Comparison of ENCODE assay signal across 10 cellular contexts in genomic region chr5:16178745-16179372, GRCh38. TPM values are rescaled to one million over a fixed set of nuclear protein-coding genes. Genes with fewer than 3 reads are reported as not detected.
DNase-seq lines count a peak whose midpoint lies in the region; ATAC-seq and TF ChIP-seq lines count a peak whose summit lies in the region.
"Had no signal": no experiment of that assay in that cellular context is flagged by ENCODE, and none has a peak within 500 bp of the region (broad histone marks: within the 10 kb centered on the region; RNA-seq: fewer than 3 reads in every experiment).

No MANE protein-coding gene starts in this region.

- H4K20me1 ChIP-seq in OCI-LY7 (ENCODE audit: insufficient read depth, low read length): no peaks in the 10 kb centered on the region
- H4K20me1 ChIP-seq in hepatocyte (ENCODE audit: insufficient read depth, poor library complexity, severe bottlenecking): no peaks in the 10 kb centered on the region

- H3K9me3 ChIP-seq in OCI-LY7 (ENCODE audit: low read length) (no peaks in the 10 kb centered on the region), hepatocyte (ENCODE audit: low read depth) (no peaks in the 10 kb centered on the region)

- H3K27me3 ChIP-seq in hepatocyte: peaks cover 64% of the 10 kb centered on the region

- in situ Hi-C loops in astrocyte of the cerebellum (cut with HindIII; ENCODE audit: low sequenced_read_pairs): no loop called here

- CTCF ChIA-PET in OCI-LY7 (lab: Charles Lee; ENCODE audit: unreplicated experiment): no interaction called here

- H3K36me3 ChIP-seq in OCI-LY7 (ENCODE audit: insufficient read depth, low read length): no peaks in the 10 kb centered on the region
- no peaks in the 10 kb centered on the region for H3K36me3 ChIP-seq in hepatocyte (replicated peaks; ENCODE audit: insufficient read depth, low read depth)

- BruUV-seq in OCI-LY7 (replicated peaks; lab: Mats Ljungman, UMichigan): no TSS peak

- H3K4me3 ChIP-seq in OCI-LY7 (ENCODE audit: low read depth, low read length, poor library complexity, severe bottlenecking) (no peak overlapping the region), astrocyte of the cerebellum (ENCODE audit: low read depth, low read length) (peak overlapping the region; percentile 15), hepatocyte (no peak overlapping the region)

- DNase-seq in NCI-H524 (lab: John Stamatoyannopoulos, UW): peak; percentile 57 to 59
- no peak for DNase-seq in NCI-H524 treated with DMSO at 0.1 percent for 48 hours (lab: John Stamatoyannopoulos, UW)
- DNase-seq in OCI-LY7 (ENCODE audit: low spot score): peak; percentile 2
- peak; percentile 57 for DNase-seq in astrocyte of the cerebellum (ENCODE audit: low read depth)
- DNase-seq in hepatocyte (ENCODE audit: low spot score): peak; percentile 93
- DNase-seq in renal cortical epithelial cell (ENCODE audit: low read depth): peak; percentile 33

- H3K27ac ChIP-seq in OCI-LY7 (ENCODE audit: low read depth, low read length, poor library complexity, severe bottlenecking): no peak overlapping the region
- H3K27ac ChIP-seq in hepatocyte: no peak overlapping the region

- H3K79me2 ChIP-seq in OCI-LY7 (ENCODE audit: insufficient read depth, low read depth, low read length): no peaks in the 10 kb centered on the region
- H3K79me2 ChIP-seq in hepatocyte: no peaks in the 10 kb centered on the region

- H2AFZ ChIP-seq in OCI-LY7 (ENCODE audit: low read length) (no peak overlapping the region), hepatocyte (no peak overlapping the region)

- intact Hi-C loops in OCI-LY7 (cut with micrococcal nuclease; ENCODE audit: unreplicated experiment): no loop called here

- H3K4me2 ChIP-seq in OCI-LY7 (ENCODE audit: low read length) (no peak overlapping the region), hepatocyte (peak overlapping the region; percentile 92)

- no peaks in the 10 kb centered on the region for H3K9me2 ChIP-seq in OCI-LY7 (ENCODE audit: insufficient read depth, low read length)
- no peaks in the 10 kb centered on the region for H3K9me2 ChIP-seq in hepatocyte (replicated peaks; ENCODE audit: insufficient read depth)

- TF ChIP-seq CTCF in OCI-LY7 (conservative IDR thresholded peaks at IDR 0.05; ENCODE audit: low read length) (no peak), astrocyte of the cerebellum (IDR thresholded peaks at IDR 0.05; ENCODE audit: low read depth, low read length, missing control alignments) (no peak), hepatocyte (IDR thresholded peaks at IDR 0.05; ENCODE audit: poor library complexity) (peak; percentile 4)

- ATAC-seq in GM18498 (IDR thresholded peaks at IDR 0.05; ENCODE audit: unreplicated experiment) (no peak), GM21717 (IDR thresholded peaks at IDR 0.05; ENCODE audit: unreplicated experiment) (no peak)

- H3K4me1 ChIP-seq in OCI-LY7 (ENCODE audit: insufficient read depth, low read length, poor library complexity, severe bottlenecking) (no peaks in the 10 kb centered on the region), hepatocyte (ENCODE audit: insufficient read depth) (no peaks in the 10 kb centered on the region)

- POLR2A ChIA-PET in OCI-LY7 (lab: Charles Lee): interaction anchor here (0.7 kb wide), 1 partner anchor 1590 kb away, joined by 5 read pairs; no protein-coding TSS in a partner anchor

- 3% methylated on average over 54 of the region's 57 CpGs for WGBS in hepatocyte (ENCODE audit: low lambda C conversion rate, missing lambda C conversion rate)

RNA-seq across cellular contexts. Expression of gene MARCHF11, which starts 0.7 kb away (rescaled TPM):
- total RNA-seq in OCI-LY7 (2014; rRNA removed; shearing (Covaris generic)): not detected in 2 replicates
- total RNA-seq in OCI-LY7 (2022) (not detected in 2 replicates), hepatocyte (not detected in 2 replicates), renal cortical epithelial cell (not detected in 2 replicates)
- polyA plus RNA-seq in hepatocyte: not detected in 2 replicates
- total RNA-seq: T-helper 2 cell treated with Interferon-gamma antibody and Interleukin-4, amounts not matched to agents 100 ng/mL and 5 ng/mL, for 36 hours had no signal
- polyA plus RNA-seq: BJ had no signal
